Comparison of ENCODE assay signal across 1 cellular context in the genomic region with DNA sequence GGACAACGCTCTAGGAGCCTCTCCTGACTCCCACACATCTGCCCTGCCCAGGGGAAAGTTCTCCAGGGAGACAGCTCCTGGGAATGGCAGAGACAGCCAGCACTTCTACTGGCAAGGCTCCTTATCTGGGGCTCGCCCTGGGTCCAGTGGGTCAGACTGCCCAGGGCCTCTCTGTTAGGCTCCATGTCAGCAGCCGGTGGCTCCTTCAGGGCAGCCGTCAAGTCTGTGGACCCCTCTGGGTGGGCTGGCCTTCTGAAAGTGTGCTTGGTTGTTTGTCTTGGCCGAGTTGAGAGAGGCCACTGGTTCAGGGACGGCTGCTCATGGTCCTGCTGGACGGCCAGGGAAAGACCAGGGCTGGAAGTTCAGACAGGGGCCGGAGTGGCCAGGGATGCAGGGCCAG.
A peak's percentile ranks its signal among the peaks of the same experiment; 100 is the strongest.
TF ChIP-seq lines count a peak whose summit lies in the region.

No MANE protein-coding gene starts in this region.

TF ChIP-seq in K562, 482 proteins besides CTCF, POLR2A, EP300 and RAD21:
- no peak for TF ChIP-seq COPS2 (conservative IDR thresholded peaks at IDR 0.05)
- 0 out of 2 replicates have a peak, but pooled peaks have one; percentile 25 for TF ChIP-seq POLR2G (IDR thresholded peaks at IDR 0.05; ENCODE audit: low read depth, low read length)
TF ChIP-seq in K562: peak in this region for 1.
